ENCODE assay signal across 8 cellular contexts in the genomic region with DNA sequence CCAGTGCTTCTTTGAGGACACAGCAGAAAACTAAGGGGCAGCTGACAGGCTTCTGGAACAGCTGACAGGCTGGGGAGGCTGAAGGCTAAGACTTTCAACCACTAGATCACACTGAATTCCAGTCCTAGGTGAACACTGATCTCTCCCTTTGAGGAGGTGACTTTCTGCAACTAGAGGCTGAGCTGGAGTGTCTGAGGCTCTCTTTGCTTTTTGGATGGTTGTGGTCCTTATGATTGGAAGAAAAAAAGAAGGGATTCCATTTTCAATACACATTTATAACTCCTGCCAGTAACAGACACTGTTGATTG. TPM values are rescaled to one million over a fixed set of nuclear protein-coding genes. Genes with fewer than 3 reads are reported as not detected.
DNase-seq lines count a peak whose midpoint lies in the region; ATAC-seq and TF ChIP-seq lines count a peak whose summit lies in the region.

No MANE protein-coding gene starts in this region.

- no peaks in the 10 kb centered on the region for H3K9me3 ChIP-seq in HUES6 (ENCODE audit: control insufficient read depth, insufficient read depth, low read depth, low read length)
- no peaks in the 10 kb centered on the region for H3K9me3 ChIP-seq in left lung
- H3K9me3 ChIP-seq in subcutaneous abdominal adipose tissue (ENCODE audit: control insufficient read depth in 5 of 5, low read length in 5 of 5), result no peaks in the 10 kb centered on the region

- H3K27me3 ChIP-seq in HUES6 (ENCODE audit: control insufficient read depth, insufficient read depth, low read length) (peaks cover 52% of the 10 kb centered on the region), left lung (no peaks in the 10 kb centered on the region), subcutaneous abdominal adipose tissue (ENCODE audit: control insufficient read depth in 5 of 5, insufficient read depth in 4 of 5, low read length in 5 of 5) (no peaks in the 10 kb centered on the region)

- intact Hi-C loops in left lung (cut with DNase I), result no loop called here

- no peak overlapping the region for H3K27ac ChIP-seq in HUES6 (ENCODE audit: low read depth, low read length)
- H3K27ac ChIP-seq in angular gyrus (ENCODE audit: low read depth, low read length), result peak overlapping the region; percentile 83
- H3K27ac ChIP-seq in left lung, result peak overlapping the region; percentile 90 to 99
- peak overlapping the region; percentile 97 for H3K27ac ChIP-seq in subcutaneous abdominal adipose tissue (ENCODE audit: low read depth, low read length)

- H3K36me3 ChIP-seq in HUES6 (ENCODE audit: control insufficient read depth, insufficient read depth, low read length) (no peaks in the 10 kb centered on the region), left lung (no peaks in the 10 kb centered on the region), subcutaneous abdominal adipose tissue (ENCODE audit: control insufficient read depth in 5 of 5, insufficient read depth in 5 of 5, low read length in 5 of 5) (peaks cover 0 to 5% (median 2%) of the 10 kb centered on the region in 5 donors)

- DNase-seq in left lung, result no peak
- DNase-seq in NCI-H510A (lab: John Stamatoyannopoulos, UW), result no peak
- DNase-seq in stimulated activated CD4-positive, alpha-beta T cell treated with anti-CD3 and anti-CD28 coated beads, Interleukin-1b, Interleukin-23, amount 100 ng/mL, for 48 hours, result no peak

- no peak for TF ChIP-seq CTCF in left lung (IDR thresholded peaks at IDR 0.05)

- H3K9ac ChIP-seq in HUES6 (ENCODE audit: low read length), result peak overlapping the region; percentile 19
- H3K9ac ChIP-seq in subcutaneous abdominal adipose tissue (ENCODE audit: low read length in 5 of 5), result peak overlapping the region; percentile 95 to 99 (median 97)

- ATAC-seq in left lung (peak; percentile 2), GM19324 (IDR thresholded peaks at IDR 0.05; ENCODE audit: low FRiP score, unreplicated experiment) (no peak), GM19328 (IDR thresholded peaks at IDR 0.05; ENCODE audit: unreplicated experiment) (no peak)

- peak overlapping the region; percentile 78; the same call in 1 of the 2 replicates for H3K4me3 ChIP-seq in HUES6 (ENCODE audit: low read depth, low read length)
- peak overlapping the region; percentile 67 to 71 for H3K4me3 ChIP-seq in left lung
- H3K4me3 ChIP-seq in subcutaneous abdominal adipose tissue (ENCODE audit: low read depth in 1 of 5, low read length in 5 of 5), result peak overlapping the region; percentile 76 to 96 (median 92)

- H3K4me1 ChIP-seq in HUES6 (ENCODE audit: control insufficient read depth, insufficient read depth, low read length) (peaks cover 37% of the 10 kb centered on the region), left lung (peaks cover 20 to 88% of the 10 kb centered on the region in 2 donors), subcutaneous abdominal adipose tissue (ENCODE audit: control insufficient read depth in 5 of 5, insufficient read depth in 5 of 5, low read length in 5 of 5) (peaks cover 13 to 63% (median 49%) of the 10 kb centered on the region in 5 donors)

RNA-seq across cellular contexts. Expression of gene IL6R, which starts 1.4 kb away (rescaled TPM):
- 10 to 100 TPM; 45.0 to 65.3 TPM for total RNA-seq in left lung
